8 cellular contexts compared by ENCODE assay signal in the genomic region with DNA sequence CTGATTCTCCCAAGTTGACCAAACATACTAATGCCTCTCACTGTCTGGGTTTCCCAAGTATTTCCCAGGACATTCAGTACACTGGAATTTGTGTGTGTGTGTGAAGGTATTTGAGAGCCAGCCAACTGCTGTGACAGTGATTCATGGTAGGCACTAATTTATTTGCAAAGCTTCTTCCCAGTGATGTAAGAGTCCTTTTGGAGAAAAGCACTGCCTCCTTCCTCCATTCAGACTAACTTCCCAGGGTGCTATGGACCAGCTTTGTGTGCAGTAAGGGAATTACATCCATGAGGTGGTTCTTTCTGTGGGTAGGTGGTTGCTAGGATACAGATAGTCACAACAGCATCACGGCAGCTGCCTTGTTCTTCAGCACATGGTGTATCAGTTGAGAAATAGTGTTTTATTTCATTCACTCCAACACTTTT. TPM values are rescaled to one million over a fixed set of nuclear protein-coding genes. Genes with fewer than 3 reads are reported as not detected.
DNase-seq lines count a peak whose midpoint lies in the region; ATAC-seq and TF ChIP-seq lines count a peak whose summit lies in the region.
"Had no signal": no experiment of that assay in that cellular context is flagged by ENCODE, and none has a peak within 500 bp of the region (broad histone marks: within the 10 kb centered on the region; RNA-seq: fewer than 3 reads in every experiment).

No MANE protein-coding gene starts in this region.

- POLR2A ChIA-PET in SK-N-SH (lab: Yijun Ruan, JAX): no interaction called here

- CTCF ChIA-PET in SK-N-SH (lab: Yijun Ruan, JAX): no interaction called here

- H3F3A ChIP-seq in SK-N-SH (replicated peaks; ENCODE audit: insufficient read depth): peaks cover 5% of the 10 kb centered on the region

- H3K27ac ChIP-seq in SK-N-SH (ENCODE audit: low read depth in 2 of 2, low read length in 1 of 2) (peak overlapping the region in 1 of 2 experiments; percentile 74; a peak in 2 of 4 replicates), gastroesophageal sphincter (no peak overlapping the region)

- no peaks in the 10 kb centered on the region for H4K20me1 ChIP-seq in SK-N-SH (ENCODE audit: insufficient read depth)

- H3K4me3 ChIP-seq in SK-N-SH (ENCODE audit: low read depth in 2 of 2, low read length in 1 of 2) (no peak overlapping the region), gastroesophageal sphincter (no peak overlapping the region)

- no peaks in the 10 kb centered on the region for H3K79me2 ChIP-seq in SK-N-SH (ENCODE audit: insufficient read depth)

- H3K4me1 ChIP-seq in SK-N-SH (ENCODE audit: control insufficient read depth in 1 of 2, insufficient read depth in 2 of 2, low read depth in 1 of 2, low read length in 1 of 2) (no peaks in the 10 kb centered on the region), gastroesophageal sphincter (no peaks in the 10 kb centered on the region)

- DNase-seq in HCEC 1CT: peak; percentile 56
- no peak for DNase-seq in SK-N-SH
- peak; percentile 24 for DNase-seq in retina
- DNase-seq in SKM-1 (lab: John Stamatoyannopoulos, UW; ENCODE audit: unreplicated experiment): no peak
- no peak for DNase-seq in stimulated activated CD4-positive, alpha-beta T cell treated with anti-CD3 and anti-CD28 coated beads, Interleukin-4, amount 100 ng/mL, for 1 hour
- DNase-seq: activated CD4-positive, alpha-beta T cell treated with anti-CD3 and anti-CD28 coated beads for 36 hours had no signal

- H3K9ac ChIP-seq in SK-N-SH: no peak overlapping the region; the same call in 1 of the 2 replicates

- no peak for TF ChIP-seq RAD21 in SK-N-SH (IDR thresholded peaks at IDR 0.05; ENCODE audit: low read length)

- no peak for TF ChIP-seq EP300 in SK-N-SH (IDR thresholded peaks at IDR 0.05; ENCODE audit: borderline replicate concordance in 1 of 2, low read depth in 1 of 2, low read length in 1 of 2)
- TF ChIP-seq EP300 in gastroesophageal sphincter (IDR thresholded peaks at IDR 0.05): no peak

- no peak for TF ChIP-seq POLR2A in gastroesophageal sphincter (IDR thresholded peaks at IDR 0.05)

- H3K9me3 ChIP-seq in SK-N-SH: no peaks in the 10 kb centered on the region
- H3K9me3 ChIP-seq in gastroesophageal sphincter: no peaks in the 10 kb centered on the region

- 5% methylated on average over 1 of the region's 1 CpG for WGBS in SK-N-SH (ENCODE audit: low lambda C conversion rate)
- WGBS in gastroesophageal sphincter (ENCODE audit: low coverage in 1 of 2), 2 donors: 11 to 29% methylated on average over 1 of the region's 1 CpG

- no peak for TF ChIP-seq CTCF in SK-N-SH (IDR thresholded peaks at IDR 0.05)
- TF ChIP-seq CTCF in gastroesophageal sphincter (IDR thresholded peaks at IDR 0.05): no peak

- H3K4me2 ChIP-seq in SK-N-SH: no peak overlapping the region

- no peaks in the 10 kb centered on the region for H3K36me3 ChIP-seq in SK-N-SH (replicated peaks in 1 of 2; ENCODE audit: control insufficient read depth in 1 of 2, insufficient read depth in 2 of 2, low read length in 1 of 2)
- no peaks in the 10 kb centered on the region for H3K36me3 ChIP-seq in gastroesophageal sphincter

- H2AFZ ChIP-seq in SK-N-SH (ENCODE audit: low read depth): no peak overlapping the region

- ATAC-seq in gastroesophageal sphincter (peak; percentile 73), HG02763 (IDR thresholded peaks at IDR 0.05; ENCODE audit: unreplicated experiment) (no peak)
- ATAC-seq: activated CD4-positive, alpha-beta T cell treated with anti-CD3 and anti-CD28 coated beads for 36 hours had no signal

- H3K9me2 ChIP-seq in SK-N-SH: no peaks in the 10 kb centered on the region

- H3K27me3 ChIP-seq in SK-N-SH (ENCODE audit: insufficient read depth) (no peaks in the 10 kb centered on the region), gastroesophageal sphincter (no peaks in the 10 kb centered on the region)

TF ChIP-seq in SK-N-SH, 30 proteins besides CTCF, POLR2A, EP300 and RAD21:
- no peak for TF ChIP-seq MXI1 (IDR thresholded peaks at IDR 0.05; ENCODE audit: low read depth, low read length)
- TF ChIP-seq TCF12 (IDR thresholded peaks at IDR 0.05): peak; percentile 23; the same call in 1 of the 2 replicates
- TF ChIP-seq NFIC (IDR thresholded peaks at IDR 0.05; ENCODE audit: borderline replicate concordance): peak; percentile 66; the same call in 1 of the 2 replicates
- TF ChIP-seq, protein P1, sequence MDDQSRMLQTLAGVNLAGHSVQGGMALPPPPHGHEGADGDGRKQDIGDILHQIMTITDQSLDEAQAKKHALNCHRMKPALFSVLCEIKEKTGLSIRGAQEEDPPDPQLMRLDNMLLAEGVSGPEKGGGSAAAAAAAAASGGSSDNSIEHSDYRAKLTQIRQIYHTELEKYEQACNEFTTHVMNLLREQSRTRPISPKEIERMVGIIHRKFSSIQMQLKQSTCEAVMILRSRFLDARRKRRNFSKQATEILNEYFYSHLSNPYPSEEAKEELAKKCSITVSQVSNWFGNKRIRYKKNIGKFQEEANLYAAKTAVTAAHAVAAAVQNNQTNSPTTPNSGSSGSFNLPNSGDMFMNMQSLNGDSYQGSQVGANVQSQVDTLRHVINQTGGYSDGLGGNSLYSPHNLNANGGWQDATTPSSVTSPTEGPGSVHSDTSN (IDR thresholded peaks at IDR 0.05): peak; percentile 90
- no peak for TF ChIP-seq CHD2 (IDR thresholded peaks at IDR 0.05; ENCODE audit: low read length, partially characterized antibody)
- TF ChIP-seq ELF1 (IDR thresholded peaks at IDR 0.05): no peak
- TF ChIP-seq JUND (IDR thresholded peaks at IDR 0.05): peak; percentile 28; the same call in 1 of the 2 replicates
- peak; percentile 47 for TF ChIP-seq FOSL2 (IDR thresholded peaks at IDR 0.05; ENCODE audit: borderline replicate concordance, low read depth)
- TF ChIP-seq RFX5 (IDR thresholded peaks at IDR 0.05; ENCODE audit: low read length): no peak
- TF ChIP-seq, protein P2, sequence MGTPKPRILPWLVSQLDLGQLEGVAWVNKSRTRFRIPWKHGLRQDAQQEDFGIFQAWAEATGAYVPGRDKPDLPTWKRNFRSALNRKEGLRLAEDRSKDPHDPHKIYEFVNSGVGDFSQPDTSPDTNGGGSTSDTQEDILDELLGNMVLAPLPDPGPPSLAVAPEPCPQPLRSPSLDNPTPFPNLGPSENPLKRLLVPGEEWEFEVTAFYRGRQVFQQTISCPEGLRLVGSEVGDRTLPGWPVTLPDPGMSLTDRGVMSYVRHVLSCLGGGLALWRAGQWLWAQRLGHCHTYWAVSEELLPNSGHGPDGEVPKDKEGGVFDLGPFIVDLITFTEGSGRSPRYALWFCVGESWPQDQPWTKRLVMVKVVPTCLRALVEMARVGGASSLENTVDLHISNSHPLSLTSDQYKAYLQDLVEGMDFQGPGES (IDR thresholded peaks at IDR 0.05; ENCODE audit: low read depth, low read length): no peak
- TF ChIP-seq TEAD4 (IDR thresholded peaks at IDR 0.05; ENCODE audit: borderline replicate concordance, insufficient read depth): peak; percentile 68
- TF ChIP-seq MEF2A (IDR thresholded peaks at IDR 0.05; ENCODE audit: borderline replicate concordance, low read depth): no peak
- no peak for TF ChIP-seq SIN3A (IDR thresholded peaks at IDR 0.05; ENCODE audit: borderline replicate concordance, low read depth, low read length)
- TF ChIP-seq FOXJ3 (CRISPR knock-in tag; IDR thresholded peaks at IDR 0.05): no peak
- TF ChIP-seq, protein P3, sequence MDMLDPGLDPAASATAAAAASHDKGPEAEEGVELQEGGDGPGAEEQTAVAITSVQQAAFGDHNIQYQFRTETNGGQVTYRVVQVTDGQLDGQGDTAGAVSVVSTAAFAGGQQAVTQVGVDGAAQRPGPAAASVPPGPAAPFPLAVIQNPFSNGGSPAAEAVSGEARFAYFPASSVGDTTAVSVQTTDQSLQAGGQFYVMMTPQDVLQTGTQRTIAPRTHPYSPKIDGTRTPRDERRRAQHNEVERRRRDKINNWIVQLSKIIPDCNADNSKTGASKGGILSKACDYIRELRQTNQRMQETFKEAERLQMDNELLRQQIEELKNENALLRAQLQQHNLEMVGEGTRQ (IDR thresholded peaks at IDR 0.05; ENCODE audit: borderline replicate concordance, low read depth, low read length): no peak
- no peak for TF ChIP-seq GATA2 (CRISPR knock-in tag; IDR thresholded peaks at IDR 0.05)
- TF ChIP-seq RCOR1 (IDR thresholded peaks at IDR 0.05; ENCODE audit: low read length): no peak
- TF ChIP-seq, protein P4, sequence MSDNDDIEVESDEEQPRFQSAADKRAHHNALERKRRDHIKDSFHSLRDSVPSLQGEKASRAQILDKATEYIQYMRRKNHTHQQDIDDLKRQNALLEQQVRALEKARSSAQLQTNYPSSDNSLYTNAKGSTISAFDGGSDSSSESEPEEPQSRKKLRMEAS (IDR thresholded peaks at IDR 0.05; ENCODE audit: low read depth): no peak
TF ChIP-seq in SK-N-SH: peak in this region for 6.

RNA-seq across cellular contexts. Expression of a gene that starts 8.7 kb away (rescaled TPM):
- 0.89 and 2.4 TPM in 2 replicates for polyA plus RNA-seq in SK-N-SH (2012; rRNA removed)
- polyA plus RNA-seq in SK-N-SH (2012; cell fraction: cytosol; rRNA removed): 1.5 and 2.1 TPM in 2 replicates
- polyA plus RNA-seq in SK-N-SH (2012; cell fraction: nucleus; rRNA removed): 1.3 and 2.8 TPM in 2 replicates
- 1 to 10 TPM in 1 of 4 donors, under 1 TPM in 2, not detected in 1; 0.23 to 1.3 (median 0.93) TPM for total RNA-seq in gastroesophageal sphincter

Comparison
In these comparisons a context has a peak if more than half of its experiments do, and no peak if none do; other contexts are left out.
1. DNase-seq: peak in HCEC 1CT (single experiment) and retina (single experiment); none in SK-N-SH (single experiment), SKM-1 (single experiment) and stimulated activated CD4-positive, alpha-beta T cell treated with anti-CD3 and anti-CD28 coated beads, Interleukin-4, amount 100 ng/mL, for 1 hour (single experiment).